Comparison of ENCODE assay signal across 17 cellular contexts in genomic region chr7:47358944-47359588, GRCh38.
DNase-seq lines count a peak whose midpoint lies in the region; ATAC-seq, FAIRE-seq and TF ChIP-seq lines count a peak whose summit lies in the region.
"Had no signal": no experiment of that assay in that cellular context is flagged by ENCODE, and none has a peak within 500 bp of the region (broad histone marks: within the 10 kb centered on the region; RNA-seq: fewer than 3 reads in every experiment).

No MANE protein-coding gene starts in this region.

- intact Hi-C loops in HepG2 (cut with micrococcal nuclease; ENCODE audit: unreplicated experiment) (no loop called here), right lobe of liver (cut with DNase I) (no loop called here)

- H4K20me1 ChIP-seq in HepG2 (ENCODE audit: insufficient read depth, low read length) = peaks cover 57% of the 10 kb centered on the region

- H2AFZ ChIP-seq in HepG2 (ENCODE audit: low read length) = no peak overlapping the region

- peaks cover 38% of the 10 kb centered on the region for H3K79me2 ChIP-seq in HepG2 (ENCODE audit: insufficient read depth, low read length)

- H3K4me1 ChIP-seq in HepG2 (ENCODE audit: insufficient read depth, low read length) (no peaks in the 10 kb centered on the region), right lobe of liver (peaks cover 0 to 4% (median 0%) of the 10 kb centered on the region in 4 donors)

- TF ChIP-seq RAD21 in HepG2 (CRISPR knock-in tag; IDR thresholded peaks at IDR 0.05) = no peak

- no peak overlapping the region for H3K27ac ChIP-seq in HepG2 (ENCODE audit: extremely low read length, insufficient read depth, low read length)
- H3K27ac ChIP-seq in right lobe of liver = no peak overlapping the region
- H3K27ac ChIP-seq in RWPE1 = peak overlapping the region; percentile 8; the same call in 1 of the 2 replicates
- H3K27ac ChIP-seq: A549 had no signal

- in situ Hi-C loops in HepG2 (cut with HindIII; ENCODE audit: extremely low pct_ligation_motif_present, low pct_unique_long_range_greater_than_20kb) = no loop called here

- DNase-seq in HepG2 (ENCODE audit: low spot score) = no peak
- DNase-seq in right lobe of liver = no peak
- DNase-seq in RWPE1 (ENCODE audit: low spot score) = no peak
- peak; percentile 49 for DNase-seq in mesenteric fat pad (ENCODE audit: low spot score)
- no peak for DNase-seq in urothelium cell line (ENCODE audit: low spot score)
- no peak for DNase-seq in DMS153 treated with DMSO at 0.1 percent for 48 hours (lab: John Stamatoyannopoulos, UW; ENCODE audit: unreplicated experiment)
- no peak for DNase-seq in stimulated activated CD8-positive, alpha-beta memory T cell treated with anti-CD3 and anti-CD28 coated beads, Interleukin-4, amount 100 ng/mL, for 48 hours
- DNase-seq: DMS79, GDM1, NCI-H2107, NCI-H446, NCI-H748 treated with DMSO at 0.1 percent for 48 hours, SIG-M5 had no signal

- POLR2A ChIA-PET in HepG2 (lab: Yijun Ruan, JAX) (no interaction called here), RWPE1 (lab: Yijun Ruan, JAX; ENCODE audit: low non-redundant PET) (no interaction called here)

- no peak for ATAC-seq in HepG2
- no peak for ATAC-seq in right lobe of liver
- ATAC-seq in HG03175 (IDR thresholded peaks at IDR 0.05; ENCODE audit: unreplicated experiment) = no peak
- ATAC-seq: A549, Panc1 had no signal

- no peak for FAIRE-seq in HepG2 (lab: Jason Lieb, UNC)
- peak; percentile 89 for FAIRE-seq in urothelium cell line (lab: Jason Lieb, UNC)
- FAIRE-seq: A549, H1 had no signal

- TF ChIP-seq CTCF in HepG2 (CRISPR knock-in tag; IDR thresholded peaks at IDR 0.05) (no peak), right lobe of liver (IDR thresholded peaks at IDR 0.05) (no peak), RWPE1 (conservative IDR thresholded peaks at IDR 0.05; ENCODE audit: low read depth) (no peak)

- TF ChIP-seq EP300 in HepG2 (IDR thresholded peaks at IDR 0.05; ENCODE audit: low read depth in 2 of 2, low read length in 2 of 2) (no peak), HepG2 (CRISPR knock-in tag; IDR thresholded peaks at IDR 0.05; ENCODE audit: borderline replicate concordance) (no peak)

- H3K36me3 ChIP-seq in HepG2 (replicated peaks in 1 of 2; ENCODE audit: control insufficient read depth in 1 of 2, insufficient read depth in 2 of 2, low read length in 2 of 2) (peaks cover 34 to 76% of the 10 kb centered on the region in 2 experiments), right lobe of liver (peaks cover 0 to 7% (median 1%) of the 10 kb centered on the region in 4 donors)

- no TSS peak for BruUV-seq in HepG2 (replicated peaks; lab: Mats Ljungman, UMichigan)

- no peak overlapping the region for H3K4me3 ChIP-seq in HepG2 (replicated peaks in 1 of 3; ENCODE audit: insufficient read depth in 1 of 3, low read depth in 2 of 3, low read length in 3 of 3)
- H3K4me3 ChIP-seq in right lobe of liver = no peak overlapping the region
- H3K4me3 ChIP-seq: A549 had no signal

- no peak overlapping the region for H3K9ac ChIP-seq in HepG2 (ENCODE audit: insufficient read depth, low read depth, low read length)

- H3K4me2 ChIP-seq in HepG2 (ENCODE audit: low read depth, low read length) = no peak overlapping the region
- H3K4me2 ChIP-seq: A549 had no signal

- H3K9me3 ChIP-seq in HepG2 (ENCODE audit: low read length) (no peaks in the 10 kb centered on the region), right lobe of liver (no peaks in the 10 kb centered on the region)
- H3K9me3 ChIP-seq: A549 had no signal

- CTCF ChIA-PET in HepG2 (lab: Yijun Ruan, JAX; ENCODE audit: low intra/inter-chr PET ratio, low total read pairs) (no interaction called here), RWPE1 (lab: Yijun Ruan, JAX) (no interaction called here)

- H3K27me3 ChIP-seq in HepG2 (ENCODE audit: control insufficient read depth in 1 of 2, insufficient read depth in 2 of 2, low read length in 2 of 2) = no peaks in the 10 kb centered on the region
- H3K27me3 ChIP-seq in right lobe of liver = no peaks in the 10 kb centered on the region

- 98% methylated on average over 5 of the region's 8 CpGs for WGBS in HepG2 (ENCODE audit: low lambda C conversion rate)
- 91% methylated on average over 1 of the region's 8 CpGs for WGBS in right lobe of liver (ENCODE audit: insufficient coverage, low coverage, low lambda C conversion rate, missing lambda C conversion rate)

- no peak for TF ChIP-seq POLR2A in HepG2 (IDR thresholded peaks at IDR 0.05; ENCODE audit: insufficient read depth in 1 of 2, low read depth in 2 of 2, low read length in 2 of 2)
- no peak for TF ChIP-seq POLR2A in right lobe of liver (IDR thresholded peaks at IDR 0.05)

TF ChIP-seq in HepG2, 621 proteins besides CTCF, POLR2A, EP300 and RAD21:
- TF ChIP-seq CEBPZ (IDR thresholded peaks at IDR 0.05; ENCODE audit: low read length) (no peak), MIER2 (CRISPR knock-in tag; IDR thresholded peaks at IDR 0.05) (no peak), FOXA1 (IDR thresholded peaks at IDR 0.05) (no peak), FOXA1 (CRISPR knock-in tag; IDR thresholded peaks at IDR 0.05) (no peak), ZNF121 (CRISPR knock-in tag; IDR thresholded peaks at IDR 0.05) (no peak), ZNF674 (CRISPR knock-in tag; IDR thresholded peaks at IDR 0.05; ENCODE audit: low read depth) (no peak), RBM22 (optimal IDR thresholded peaks at IDR 0.05; ENCODE audit: low read length) (peak; percentile 51)
